Comparison of ENCODE assay signal across 22 cellular contexts in the genomic region with DNA sequence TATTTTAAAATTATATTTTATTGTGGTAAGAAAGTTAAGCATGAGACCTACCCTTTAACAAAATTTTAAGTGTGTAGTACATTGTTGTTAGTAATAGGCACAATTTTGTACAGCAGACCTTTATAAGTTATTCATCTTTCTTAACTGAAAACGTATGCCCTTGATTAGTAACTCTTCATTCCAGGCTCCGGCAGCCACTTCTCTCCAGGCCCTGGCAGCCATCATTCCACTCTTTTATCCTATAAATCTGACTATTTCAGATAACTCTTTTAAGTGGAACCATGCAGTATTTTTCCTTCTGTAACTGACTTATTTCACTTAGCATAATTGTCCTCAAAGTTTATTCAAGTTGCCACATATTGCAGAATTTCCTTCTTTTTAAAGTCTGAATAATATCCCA.
DNase-seq lines count a peak whose midpoint lies in the region; ATAC-seq and TF ChIP-seq lines count a peak whose summit lies in the region.
"Had no signal": no experiment of that assay in that cellular context is flagged by ENCODE, and none has a peak within 500 bp of the region (broad histone marks: within the 10 kb centered on the region; RNA-seq: fewer than 3 reads in every experiment).

No MANE protein-coding gene starts in this region.

- DNase-seq in EH (ENCODE audit: low read depth) (peak; percentile 18), SK-N-MC (ENCODE audit: low read depth, low spot score) (no peak), adipocyte (ENCODE audit: low read depth) (peak; percentile 44), prostate gland (ENCODE audit: low spot score) (no peak)
- no peak for DNase-seq in stimulated activated naive B cell treated with anti-CD40 and anti-IgM and Interleukin-4, amounts not matched to agents 10 μg/mL and 1 μg/mL and 100 μg/mL, for 72 hours
- DNase-seq: 8988T; Caco-2; CD4-positive, CD25-positive, alpha-beta regulatory T cell; CD8-positive, alpha-beta T cell; DMS153; DND-41; EL; GDM1; GOT3 had no signal

- TF ChIP-seq POLR2A in prostate gland (IDR thresholded peaks at IDR 0.05): no peak

- no peak for TF ChIP-seq CTCF in prostate gland (IDR thresholded peaks at IDR 0.05)

- H3K4me1 Mint-ChIP-seq in stimulated activated naive B cell treated with anti-CD40 and anti-IgM and Interleukin-4, amounts not matched to agents 10 μg/mL and 1 μg/mL and 100 μg/mL, for 72 hours: no peaks in the 10 kb centered on the region
- H3K4me1 Mint-ChIP-seq: B cell; CD4-positive, CD25-positive, alpha-beta regulatory T cell had no signal

- peaks cover 0 to 3% of the 10 kb centered on the region in 2 donors for H3K9me3 Mint-ChIP-seq in stimulated activated naive B cell treated with anti-CD40 and anti-IgM and Interleukin-4, amounts not matched to agents 10 μg/mL and 1 μg/mL and 100 μg/mL, for 72 hours

- H3K4me3 ChIP-seq in SK-N-MC: no peak overlapping the region
- H3K4me3 ChIP-seq in adipocyte (ENCODE audit: low read length): no peak overlapping the region
- no peak overlapping the region for H3K4me3 ChIP-seq in prostate gland
- H3K4me3 ChIP-seq: A549, BLaER1, GM12878, HAP-1 had no signal

- ATAC-seq in GM19351 (IDR thresholded peaks at IDR 0.05; ENCODE audit: unreplicated experiment) (no peak), HG03442 (IDR thresholded peaks at IDR 0.05; ENCODE audit: unreplicated experiment) (no peak)
- no peak for ATAC-seq in stimulated activated naive B cell treated with anti-CD40 and anti-IgM and Interleukin-4, amounts not matched to agents 10 μg/mL and 1 μg/mL and 100 μg/mL, for 72 hours (replicated peaks)
- ATAC-seq: A549; CD8-positive, alpha-beta T cell; GM12878 had no signal

- no peak overlapping the region for H3K27ac Mint-ChIP-seq in stimulated activated naive B cell treated with anti-CD40 and anti-IgM and Interleukin-4, amounts not matched to agents 10 μg/mL and 1 μg/mL and 100 μg/mL, for 72 hours
- H3K27ac Mint-ChIP-seq: B cell; CD4-positive, CD25-positive, alpha-beta regulatory T cell; CD8-positive, alpha-beta T cell had no signal

- H3K9ac ChIP-seq in SK-N-MC (ENCODE audit: insufficient read length) (no peak overlapping the region), adipocyte (ENCODE audit: low read length) (no peak overlapping the region)
- H3K9ac ChIP-seq: BLaER1 had no signal

- H3K36me3 Mint-ChIP-seq in stimulated activated naive B cell treated with anti-CD40 and anti-IgM and Interleukin-4, amounts not matched to agents 10 μg/mL and 1 μg/mL and 100 μg/mL, for 72 hours: no peaks in the 10 kb centered on the region
- H3K36me3 Mint-ChIP-seq: CD4-positive, CD25-positive, alpha-beta regulatory T cell; CD8-positive, alpha-beta T cell had no signal

- H3K27me3 ChIP-seq in adipocyte (replicated peaks; ENCODE audit: control insufficient read depth, insufficient read depth, low read length) (no peaks in the 10 kb centered on the region), prostate gland (replicated peaks; ENCODE audit: insufficient read depth) (no peaks in the 10 kb centered on the region)
- H3K27me3 ChIP-seq: BLaER1 had no signal

- WGBS in prostate gland: 74% methylated on average over 2 of the region's 2 CpGs

- no peaks in the 10 kb centered on the region for H3K9me3 ChIP-seq in SK-N-MC (ENCODE audit: low read depth, low read length)
- H3K9me3 ChIP-seq in adipocyte (ENCODE audit: control insufficient read depth, low read length): no peaks in the 10 kb centered on the region
- no peaks in the 10 kb centered on the region for H3K9me3 ChIP-seq in prostate gland
- H3K9me3 ChIP-seq: A549, BLaER1, HAP-1 had no signal

- peaks cover 3% of the 10 kb centered on the region for H3K4me1 ChIP-seq in adipocyte (ENCODE audit: control insufficient read depth, insufficient read depth, low read length)
- peaks cover 4% of the 10 kb centered on the region for H3K4me1 ChIP-seq in prostate gland (replicated peaks)
- H3K4me1 ChIP-seq: A549, BLaER1, Caco-2, HAP-1 had no signal

- intact Hi-C loops in prostate gland (cut with DNase I): no loop called here

- H3K36me3 ChIP-seq in SK-N-MC (ENCODE audit: insufficient read depth, low read length) (no peaks in the 10 kb centered on the region), adipocyte (ENCODE audit: control insufficient read depth, insufficient read depth, low read length, severe bottlenecking) (no peaks in the 10 kb centered on the region), prostate gland (no peaks in the 10 kb centered on the region)
- H3K36me3 ChIP-seq: BLaER1, HAP-1 had no signal

- no peaks in the 10 kb centered on the region for H3K27me3 Mint-ChIP-seq in stimulated activated naive B cell treated with anti-CD40 and anti-IgM and Interleukin-4, amounts not matched to agents 10 μg/mL and 1 μg/mL and 100 μg/mL, for 72 hours
- H3K27me3 Mint-ChIP-seq: B cell; CD4-positive, CD25-positive, alpha-beta regulatory T cell had no signal

- H3K4me3 Mint-ChIP-seq in stimulated activated naive B cell treated with anti-CD40 and anti-IgM and Interleukin-4, amounts not matched to agents 10 μg/mL and 1 μg/mL and 100 μg/mL, for 72 hours: no peak overlapping the region
- H3K4me3 Mint-ChIP-seq: B cell; CD4-positive, CD25-positive, alpha-beta regulatory T cell; CD8-positive, alpha-beta T cell had no signal

- H3K27ac ChIP-seq in SK-N-MC (peak overlapping the region; percentile 54), prostate gland (no peak overlapping the region)
- H3K27ac ChIP-seq: A549, BLaER1, C4-2B had no signal

Comparison
In these comparisons a context has a peak if more than half of its experiments do, and no peak if none do; other contexts are left out.
1. DNase-seq: peak in EH (single experiment) and adipocyte (single experiment); none in SK-N-MC (single experiment), prostate gland (single experiment) and stimulated activated naive B cell treated with anti-CD40 and anti-IgM and Interleukin-4, amounts not matched to agents 10 μg/mL and 1 μg/mL and 100 μg/mL, for 72 hours (single experiment).